Comparison of ENCODE assay signal across 19 cellular contexts in the genomic region with DNA sequence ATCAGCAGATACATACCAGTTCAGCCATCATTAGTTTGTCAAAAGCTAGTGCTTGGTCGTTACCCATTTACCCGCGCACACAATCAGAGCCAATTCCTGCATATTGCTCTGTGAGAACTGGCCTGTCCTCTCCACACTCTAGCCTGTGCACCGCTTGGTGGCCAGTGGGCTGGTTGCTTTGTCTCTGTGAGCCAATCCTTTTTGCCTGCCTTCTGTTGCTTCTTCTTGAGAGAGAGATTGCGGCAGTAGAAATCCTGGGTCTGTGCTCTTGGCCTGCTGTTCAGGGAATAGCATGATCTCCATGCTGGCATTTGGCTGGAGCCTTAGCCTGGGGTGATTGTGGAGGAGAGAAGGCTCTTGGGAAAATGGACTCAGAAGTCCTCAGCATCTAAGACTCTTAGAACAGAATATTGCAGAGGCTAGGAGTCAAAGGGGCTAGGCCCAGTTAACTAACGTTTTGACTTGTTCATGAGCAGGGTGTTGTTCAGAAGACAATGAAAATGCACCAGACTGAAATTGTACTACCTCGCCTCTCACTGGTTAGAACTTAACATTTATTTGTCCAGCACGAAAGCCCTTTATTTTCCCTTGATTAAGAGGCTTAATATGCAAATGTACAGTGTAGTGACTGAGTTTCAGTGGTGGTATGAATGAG. TPM values are rescaled to one million over a fixed set of nuclear protein-coding genes. Genes with fewer than 3 reads are reported as not detected.
DNase-seq lines count a peak whose midpoint lies in the region; ATAC-seq and TF ChIP-seq lines count a peak whose summit lies in the region.
"Had no signal": no experiment of that assay in that cellular context is flagged by ENCODE, and none has a peak within 500 bp of the region (broad histone marks: within the 10 kb centered on the region; RNA-seq: fewer than 3 reads in every experiment).

No MANE protein-coding gene starts in this region.

- H3K27ac Mint-ChIP-seq in MCF 10A (ENCODE audit: low read depth, unreplicated experiment) (peak overlapping the region; percentile 83), mesothelial cell of epicardium (peak overlapping the region; percentile 3)
- peak overlapping the region; percentile 78 for H3K27ac Mint-ChIP-seq in central memory CD8-positive, alpha-beta T cell (ENCODE audit: low read depth)

- no peaks in the 10 kb centered on the region for H3K9me3 ChIP-seq in breast epithelium
- H3K9me3 ChIP-seq: adrenal gland, gastroesophageal sphincter had no signal

- no peak for TF ChIP-seq CTCF in MCF 10A (IDR thresholded peaks at IDR 0.05; ENCODE audit: unreplicated experiment)
- TF ChIP-seq CTCF in breast epithelium (IDR thresholded peaks at IDR 0.05) = no peak
- TF ChIP-seq CTCF in mesothelial cell of epicardium (IDR thresholded peaks at IDR 0.05; ENCODE audit: unreplicated experiment) = no peak

- no TSS peak for BruUV-seq in MCF 10A (replicated peaks; lab: Mats Ljungman, UMichigan)

- no peaks in the 10 kb centered on the region for H3K36me3 ChIP-seq in breast epithelium
- H3K36me3 ChIP-seq: adrenal gland, gastroesophageal sphincter had no signal

- H3K36me3 Mint-ChIP-seq in MCF 10A (ENCODE audit: insufficient read depth, unreplicated experiment) = peaks cover 6% of the 10 kb centered on the region
- peaks cover 2% of the 10 kb centered on the region for H3K36me3 Mint-ChIP-seq in central memory CD8-positive, alpha-beta T cell (ENCODE audit: insufficient read depth)
- H3K36me3 Mint-ChIP-seq in mesothelial cell of epicardium = no peaks in the 10 kb centered on the region

- DNase-seq in MCF 10A (ENCODE audit: unreplicated experiment) (no peak), breast epithelium (ENCODE audit: low spot score in 2 of 2) (no peak), mesothelial cell of epicardium (ENCODE audit: low spot score in 2 of 2, unreplicated experiment in 2 of 2) (no peak), superior temporal gyrus (ENCODE audit: extremely low spot score) (peak; percentile 72), NCI-H146 treated with DMSO at 0.1 percent for 48 hours (lab: John Stamatoyannopoulos, UW; ENCODE audit: unreplicated experiment) (no peak), T-helper 9 cell (no peak), HPDE6-E6E7 (ENCODE audit: extremely low spot score) (no peak)
- no peak for DNase-seq in central memory CD8-positive, alpha-beta T cell (ENCODE audit: low spot score in 2 of 2)
- DNase-seq: ACHN; activated CD8-positive, alpha-beta memory T cell treated with anti-CD3 and anti-CD28 coated beads, Interleukin-2, amount 50 U/mL, for 48 hours; adrenal gland; DMS53; effector CD8-positive, alpha-beta T cell; H7; NCI-H1694 treated with DMSO at 0.1 percent for 48 hours; NCI-H526 treated with DMSO at 0.1 percent for 48 hours; SHP77 had no signal

- H3K9me3 Mint-ChIP-seq in MCF 10A (ENCODE audit: unreplicated experiment) (no peaks in the 10 kb centered on the region), mesothelial cell of epicardium (no peaks in the 10 kb centered on the region)
- no peaks in the 10 kb centered on the region for H3K9me3 Mint-ChIP-seq in central memory CD8-positive, alpha-beta T cell

- peak overlapping the region in 1 of 2 donors; percentile 21 for H3K27ac ChIP-seq in breast epithelium
- H3K27ac ChIP-seq: adrenal gland, VCaP had no signal

- ATAC-seq in central memory CD8-positive, alpha-beta T cell (replicated peaks; ENCODE audit: extremely low read depth, poor library complexity, severe bottlenecking) = no peak
- ATAC-seq: gastroesophageal sphincter had no signal

- H3K27me3 Mint-ChIP-seq in MCF 10A (ENCODE audit: insufficient read depth, unreplicated experiment) (no peaks in the 10 kb centered on the region), mesothelial cell of epicardium (ENCODE audit: low read depth) (no peaks in the 10 kb centered on the region)
- no peaks in the 10 kb centered on the region for H3K27me3 Mint-ChIP-seq in central memory CD8-positive, alpha-beta T cell

- POLR2A ChIA-PET in MCF 10A (lab: Yijun Ruan, JAX) = interaction anchor here (2.8 to 3.9 kb wide), 2 partner anchors 29 to 35 kb away, joined by 30 to 45 read pairs; no protein-coding TSS in a partner anchor

- H3K4me1 Mint-ChIP-seq in MCF 10A (ENCODE audit: insufficient read depth, unreplicated experiment) (peaks cover 67% of the 10 kb centered on the region), mesothelial cell of epicardium (peaks cover 39% of the 10 kb centered on the region)
- H3K4me1 Mint-ChIP-seq in central memory CD8-positive, alpha-beta T cell = peaks cover 74% of the 10 kb centered on the region

- CTCF ChIA-PET in MCF 10A (lab: Yijun Ruan, JAX) = interaction anchor here (0.6 kb wide), 1 partner anchor 212 kb away, joined by 4 read pairs; no protein-coding TSS in a partner anchor

- peaks cover 0 to 9% of the 10 kb centered on the region in 2 donors for H3K4me1 ChIP-seq in breast epithelium

- H3K4me3 Mint-ChIP-seq in MCF 10A (ENCODE audit: unreplicated experiment) (no peak overlapping the region), mesothelial cell of epicardium (no peak overlapping the region)
- H3K4me3 Mint-ChIP-seq in central memory CD8-positive, alpha-beta T cell = peak overlapping the region; percentile 17

- H3K4me3 ChIP-seq in breast epithelium = no peak overlapping the region
- H3K4me3 ChIP-seq: adrenal gland, gastroesophageal sphincter had no signal

- intact Hi-C loops in MCF 10A (cut with micrococcal nuclease) = no loop called here
- intact Hi-C loops in breast epithelium (cut with DNase I; ENCODE audit: low total_unique reads) = no loop called here

- no peaks in the 10 kb centered on the region for H3K27me3 ChIP-seq in breast epithelium
- H3K27me3 ChIP-seq: adrenal gland, gastroesophageal sphincter had no signal

- no peak for TF ChIP-seq POLR2A in breast epithelium (IDR thresholded peaks at IDR 0.05)

RNA-seq across cellular contexts. Expression of gene MAP4K4, which starts 37.1 kb away (rescaled TPM):
- total RNA-seq in MCF 10A (2022) (143 and 162 TPM in 2 replicates), breast epithelium (10 to 100 TPM; 62.1 to 89.1 (median 74.7) TPM), mesothelial cell of epicardium (170 to 175 TPM (median 174 TPM) in 3 replicates)

Comparison
In these comparisons a context has a peak if more than half of its experiments do, and no peak if none do; other contexts are left out.
1. H3K27ac Mint-ChIP-seq: peak in every context shown above with its lines; median percentile 83 in MCF 10A; 78 in central memory CD8-positive, alpha-beta T cell; 3 in mesothelial cell of epicardium.